15 cellular contexts compared by ENCODE assay signal in genomic region chr14:103006106-103006505, GRCh38. TPM values are rescaled to one million over a fixed set of nuclear protein-coding genes. Genes with fewer than 3 reads are reported as not detected.
A peak's percentile ranks its signal among the peaks of the same experiment; 100 is the strongest.
DNase-seq lines count a peak whose midpoint lies in the region; ATAC-seq and TF ChIP-seq lines count a peak whose summit lies in the region.
"Had no signal": no experiment of that assay in that cellular context is flagged by ENCODE, and none has a peak within 500 bp of the region (broad histone marks: within the 10 kb centered on the region; RNA-seq: fewer than 3 reads in every experiment).

No MANE protein-coding gene starts in this region.

- ATAC-seq in HG03457 (IDR thresholded peaks at IDR 0.05; ENCODE audit: unreplicated experiment) (no peak), HG02938 (IDR thresholded peaks at IDR 0.05; ENCODE audit: unreplicated experiment) (no peak)
- ATAC-seq: GM23338, HCT116 had no signal

- H3K36me3 ChIP-seq in sigmoid colon (peaks cover 11 to 78% (median 41%) of the 10 kb centered on the region in 4 donors), uterus (no peaks in the 10 kb centered on the region)

- TF ChIP-seq CTCF in sigmoid colon (IDR thresholded peaks at IDR 0.05) (no peak), uterus (IDR thresholded peaks at IDR 0.05) (no peak)

- TF ChIP-seq EP300 in sigmoid colon (IDR thresholded peaks at IDR 0.05) = no peak

- 95% methylated on average over 8 of the region's 8 CpGs for WGBS in sigmoid colon, 2 donors

- intact Hi-C loops in sigmoid colon (cut with DNase I) (no loop called here), uterus (cut with DNase I; ENCODE audit: low total_unique reads) (no loop called here)

- H3K9me3 ChIP-seq in sigmoid colon (no peaks in the 10 kb centered on the region), uterus (no peaks in the 10 kb centered on the region)
- H3K9me3 ChIP-seq: Caco-2 had no signal

- H3K4me1 ChIP-seq in sigmoid colon = no peaks in the 10 kb centered on the region
- H3K4me1 ChIP-seq in uterus = no peaks in the 10 kb centered on the region
- H3K4me1 ChIP-seq: Caco-2 had no signal

- TF ChIP-seq POLR2A in sigmoid colon (IDR thresholded peaks at IDR 0.05) (no peak), uterus (IDR thresholded peaks at IDR 0.05) (no peak)

- peak; percentile 13 for DNase-seq in sigmoid colon
- no peak for DNase-seq in uterus
- DNase-seq in activated effector memory CD4-positive, alpha-beta T cell treated with anti-CD3 and anti-CD28 coated beads, Interleukin-2, amount 50 U/mL, for 16 hours = no peak
- DNase-seq: ACHN; Caco-2; CD4-positive, alpha-beta T cell; H7; HFFc6 had no signal

- H3K27ac ChIP-seq in angular gyrus (ENCODE audit: low read depth, low read length) (peak overlapping the region; percentile 30), layer of hippocampus (ENCODE audit: low read depth, low read length) (peak overlapping the region; percentile 57), sigmoid colon (no peak overlapping the region), uterus (no peak overlapping the region)
- H3K27ac ChIP-seq: C4-2B had no signal

- H3K4me3 ChIP-seq in sigmoid colon (no peak overlapping the region), uterus (no peak overlapping the region)
- H3K4me3 ChIP-seq: GM23338 had no signal

- no peaks in the 10 kb centered on the region for H3K27me3 ChIP-seq in layer of hippocampus (ENCODE audit: control insufficient read depth, insufficient read depth, low read length)
- H3K27me3 ChIP-seq in sigmoid colon = no peaks in the 10 kb centered on the region
- no peaks in the 10 kb centered on the region for H3K27me3 ChIP-seq in uterus

RNA-seq across cellular contexts. Expression of gene CDC42BPB, which starts 51.2 kb away (rescaled TPM):
- total RNA-seq in sigmoid colon = 10 to 100 TPM; 58.5 to 82.3 (median 61.6) TPM
- 10 to 100 TPM; 18.0 to 51.5 (median 24.0) TPM for polyA plus RNA-seq in sigmoid colon
- 100 to 1,000 TPM in 2 of 4 donors, 10 to 100 TPM in 2; 80.6 to 157 (median 118) TPM for total RNA-seq in uterus

Comparison
In these comparisons a context has a peak if more than half of its experiments do, and no peak if none do; other contexts are left out.
1. H3K27ac ChIP-seq: peak in angular gyrus (single experiment) and layer of hippocampus (single experiment); none in sigmoid colon (0 of 4) and uterus (0 of 2).